ENCODE assay signal across 25 cellular contexts in genomic region chr13:74006666-74007065, GRCh38.
DNase-seq lines count a peak whose midpoint lies in the region; FAIRE-seq and TF ChIP-seq lines count a peak whose summit lies in the region.
"Had no signal": no experiment of that assay in that cellular context is flagged by ENCODE, and none has a peak within 500 bp of the region (broad histone marks: within the 10 kb centered on the region; RNA-seq: fewer than 3 reads in every experiment).

No MANE protein-coding gene starts in this region.

- DNase-seq in activated CD4-positive, alpha-beta memory T cell treated with anti-CD3 and anti-CD28 coated beads for 36 hours, result no peak
- DNase-seq in activated CD4-positive, alpha-beta memory T cell treated with anti-CD3 and anti-CD28 coated beads, Interleukin-2, amount 10 ng/mL, durations not matched to agents 7 days and 5 days, result no peak
- DNase-seq in Karpas-422 (no peak), bronchial epithelial cell (ENCODE audit: low read depth) (peak; percentile 80), osteoblast (ENCODE audit: insufficient read length, low spot score, missing footprints) (peak; percentile 19), progenitor cell of endocrine pancreas (ENCODE audit: low spot score, unreplicated experiment) (no peak), DMS53 treated with DMSO at 0.1 percent for 48 hours (lab: John Stamatoyannopoulos, UW; ENCODE audit: unreplicated experiment) (no peak)
- DNase-seq in stimulated activated CD4-positive, alpha-beta T cell treated with anti-CD3 and anti-CD28 coated beads, Interleukin-4, amount 100 ng/mL, for 4 hours, result no peak
- DNase-seq: 8988T, AML-193, C1 segment of cervical spinal cord, DMS53, EL, GF-D8, MV-4-11, NCI-H1105 treated with DMSO at 0.1 percent for 48 hours, NCI-H187 treated with DMSO at 0.1 percent for 48 hours, NCI-H2107, NCI-H446 treated with DMSO at 0.1 percent for 48 hours, NCI-H526 treated with DMSO at 0.1 percent for 48 hours, SHP77 had no signal

- H3K27me3 Mint-ChIP-seq in activated CD4-positive, alpha-beta memory T cell treated with anti-CD3 and anti-CD28 coated beads for 36 hours, result no peaks in the 10 kb centered on the region
- H3K27me3 Mint-ChIP-seq in activated CD4-positive, alpha-beta memory T cell treated with anti-CD3 and anti-CD28 coated beads, Interleukin-2, amount 10 ng/mL, durations not matched to agents 7 days and 5 days, result no peaks in the 10 kb centered on the region
- no peaks in the 10 kb centered on the region for H3K27me3 Mint-ChIP-seq in progenitor cell of endocrine pancreas
- H3K27me3 Mint-ChIP-seq: IgD-negative memory B cell had no signal

- POLR2A ChIA-PET in activated CD4-positive, alpha-beta memory T cell treated with anti-CD3 and anti-CD28 coated beads for 36 hours (lab: Charles Lee), result no interaction called here
- POLR2A ChIA-PET in activated CD4-positive, alpha-beta memory T cell treated with anti-CD3 and anti-CD28 coated beads, Interleukin-2, amount 10 ng/mL, durations not matched to agents 7 days and 5 days (lab: Charles Lee), result no interaction called here

- CTCF ChIA-PET in activated CD4-positive, alpha-beta memory T cell treated with anti-CD3 and anti-CD28 coated beads for 36 hours (lab: Charles Lee), result no interaction called here
- CTCF ChIA-PET in activated CD4-positive, alpha-beta memory T cell treated with anti-CD3 and anti-CD28 coated beads, Interleukin-2, amount 10 ng/mL, durations not matched to agents 7 days and 5 days (lab: Charles Lee), result no interaction called here

- H3K27ac ChIP-seq in Karpas-422 (ENCODE audit: low read length), result peak overlapping the region; percentile 24; the same call in 1 of the 2 replicates
- no peak overlapping the region for H3K27ac ChIP-seq in osteoblast (ENCODE audit: low read depth, low read length)

- H3K4me2 ChIP-seq in Karpas-422 (ENCODE audit: low read depth, low read length, poor library complexity, severe bottlenecking) (no peak overlapping the region), osteoblast (ENCODE audit: insufficient read depth, low read length) (no peak overlapping the region)

- H4K20me1 ChIP-seq in Karpas-422 (ENCODE audit: insufficient read depth, low read depth, low read length) (no peaks in the 10 kb centered on the region), osteoblast (ENCODE audit: insufficient read depth, low read length) (peaks cover 28% of the 10 kb centered on the region)

- H3K9me2 ChIP-seq in Karpas-422 (replicated peaks; ENCODE audit: insufficient read depth, low read length), result no peaks in the 10 kb centered on the region

- no peak for FAIRE-seq in bronchial epithelial cell (lab: Jason Lieb, UNC)
- FAIRE-seq: D721Med, GM19239, H1 had no signal

- no peak overlapping the region for H3K9ac ChIP-seq in Karpas-422 (ENCODE audit: low read length)

- H3K4me1 ChIP-seq in Karpas-422 (ENCODE audit: low read length) (peaks cover 52% of the 10 kb centered on the region), osteoblast (ENCODE audit: insufficient read depth, low read length) (peaks cover 15% of the 10 kb centered on the region)

- H3K27me3 ChIP-seq in Karpas-422 (ENCODE audit: low read length) (no peaks in the 10 kb centered on the region), bronchial epithelial cell (ENCODE audit: control insufficient read depth, insufficient read depth, low read length) (no peaks in the 10 kb centered on the region), osteoblast (ENCODE audit: insufficient read depth, low read length) (no peaks in the 10 kb centered on the region)

- peaks cover 7% of the 10 kb centered on the region for H3K36me3 Mint-ChIP-seq in activated CD4-positive, alpha-beta memory T cell treated with anti-CD3 and anti-CD28 coated beads for 36 hours
- H3K36me3 Mint-ChIP-seq in activated CD4-positive, alpha-beta memory T cell treated with anti-CD3 and anti-CD28 coated beads, Interleukin-2, amount 10 ng/mL, durations not matched to agents 7 days and 5 days (ENCODE audit: low read depth), result peaks cover 9% of the 10 kb centered on the region
- H3K36me3 Mint-ChIP-seq in progenitor cell of endocrine pancreas (ENCODE audit: insufficient read depth), result peaks cover 2% of the 10 kb centered on the region

- intact Hi-C loops in activated CD4-positive, alpha-beta memory T cell treated with anti-CD3 and anti-CD28 coated beads for 36 hours (cut with micrococcal nuclease), result no loop called here

- peaks cover 91% of the 10 kb centered on the region for H3K79me2 ChIP-seq in Karpas-422 (ENCODE audit: low read length)
- peaks cover 98% of the 10 kb centered on the region for H3K79me2 ChIP-seq in osteoblast (ENCODE audit: insufficient read depth, low read length)

- H3K9me3 Mint-ChIP-seq in activated CD4-positive, alpha-beta memory T cell treated with anti-CD3 and anti-CD28 coated beads for 36 hours, result no peaks in the 10 kb centered on the region
- H3K9me3 Mint-ChIP-seq in activated CD4-positive, alpha-beta memory T cell treated with anti-CD3 and anti-CD28 coated beads, Interleukin-2, amount 10 ng/mL, durations not matched to agents 7 days and 5 days, result no peaks in the 10 kb centered on the region
- no peaks in the 10 kb centered on the region for H3K9me3 Mint-ChIP-seq in progenitor cell of endocrine pancreas (ENCODE audit: low read depth)
- H3K9me3 Mint-ChIP-seq: IgD-negative memory B cell had no signal

- no peak overlapping the region for H3K4me3 ChIP-seq in Karpas-422 (ENCODE audit: low read length)
- H3K4me3 ChIP-seq in bronchial epithelial cell (ENCODE audit: low read depth, low read length), result no peak overlapping the region
- H3K4me3 ChIP-seq in osteoblast (ENCODE audit: insufficient read depth, low read length), result no peak overlapping the region

- no peak overlapping the region for H3K4me3 Mint-ChIP-seq in activated CD4-positive, alpha-beta memory T cell treated with anti-CD3 and anti-CD28 coated beads for 36 hours
- no peak overlapping the region for H3K4me3 Mint-ChIP-seq in activated CD4-positive, alpha-beta memory T cell treated with anti-CD3 and anti-CD28 coated beads, Interleukin-2, amount 10 ng/mL, durations not matched to agents 7 days and 5 days
- no peak overlapping the region for H3K4me3 Mint-ChIP-seq in progenitor cell of endocrine pancreas (ENCODE audit: low read depth)
- H3K4me3 Mint-ChIP-seq: IgD-negative memory B cell had no signal

- peaks cover 44% of the 10 kb centered on the region for H3K4me1 Mint-ChIP-seq in activated CD4-positive, alpha-beta memory T cell treated with anti-CD3 and anti-CD28 coated beads for 36 hours (ENCODE audit: low read depth)
- no peaks in the 10 kb centered on the region for H3K4me1 Mint-ChIP-seq in activated CD4-positive, alpha-beta memory T cell treated with anti-CD3 and anti-CD28 coated beads, Interleukin-2, amount 10 ng/mL, durations not matched to agents 7 days and 5 days
- H3K4me1 Mint-ChIP-seq in progenitor cell of endocrine pancreas (ENCODE audit: low read depth), result no peaks in the 10 kb centered on the region

- H3K36me3 ChIP-seq in Karpas-422 (ENCODE audit: insufficient read depth, low read length) (peaks cover 6% of the 10 kb centered on the region; the same call in 1 of the 2 replicates), bronchial epithelial cell (ENCODE audit: control insufficient read depth, insufficient read depth, low read length) (no peaks in the 10 kb centered on the region), osteoblast (ENCODE audit: insufficient read depth, low read length) (no peaks in the 10 kb centered on the region)

- TF ChIP-seq CTCF in bronchial epithelial cell (IDR thresholded peaks at IDR 0.05; ENCODE audit: insufficient read depth, low read length, severe bottlenecking) (no peak), osteoblast (IDR thresholded peaks at IDR 0.05; ENCODE audit: extremely low read depth, low read depth, low read length) (no peak), progenitor cell of endocrine pancreas (IDR thresholded peaks at IDR 0.05; ENCODE audit: unreplicated experiment) (no peak)

- H2AFZ ChIP-seq in Karpas-422 (ENCODE audit: low read length), result no peak overlapping the region
- no peak overlapping the region for H2AFZ ChIP-seq in osteoblast (ENCODE audit: low read length)

- H3K9me3 ChIP-seq in Karpas-422 (ENCODE audit: low read length) (no peaks in the 10 kb centered on the region), osteoblast (ENCODE audit: low read depth, low read length) (no peaks in the 10 kb centered on the region)

- H3K27ac Mint-ChIP-seq in activated CD4-positive, alpha-beta memory T cell treated with anti-CD3 and anti-CD28 coated beads for 36 hours, result peak overlapping the region; percentile 2
- no peak overlapping the region for H3K27ac Mint-ChIP-seq in activated CD4-positive, alpha-beta memory T cell treated with anti-CD3 and anti-CD28 coated beads, Interleukin-2, amount 10 ng/mL, durations not matched to agents 7 days and 5 days
- no peak overlapping the region for H3K27ac Mint-ChIP-seq in progenitor cell of endocrine pancreas

Comparison
In these comparisons a context has a peak if more than half of its experiments do, and no peak if none do; other contexts are left out.
1. DNase-seq: peak in bronchial epithelial cell (single experiment) and osteoblast (single experiment); none in activated CD4-positive, alpha-beta memory T cell treated with anti-CD3 and anti-CD28 coated beads for 36 hours (single experiment), activated CD4-positive, alpha-beta memory T cell treated with anti-CD3 and anti-CD28 coated beads, Interleukin-2, amount 10 ng/mL, durations not matched to agents 7 days and 5 days (single experiment), Karpas-422 (single experiment), progenitor cell of endocrine pancreas (single experiment), stimulated activated CD4-positive, alpha-beta T cell treated with anti-CD3 and anti-CD28 coated beads, Interleukin-4, amount 100 ng/mL, for 4 hours (0 of 2) and DMS53 treated with DMSO at 0.1 percent for 48 hours (single experiment).